In the genomic region with DNA sequence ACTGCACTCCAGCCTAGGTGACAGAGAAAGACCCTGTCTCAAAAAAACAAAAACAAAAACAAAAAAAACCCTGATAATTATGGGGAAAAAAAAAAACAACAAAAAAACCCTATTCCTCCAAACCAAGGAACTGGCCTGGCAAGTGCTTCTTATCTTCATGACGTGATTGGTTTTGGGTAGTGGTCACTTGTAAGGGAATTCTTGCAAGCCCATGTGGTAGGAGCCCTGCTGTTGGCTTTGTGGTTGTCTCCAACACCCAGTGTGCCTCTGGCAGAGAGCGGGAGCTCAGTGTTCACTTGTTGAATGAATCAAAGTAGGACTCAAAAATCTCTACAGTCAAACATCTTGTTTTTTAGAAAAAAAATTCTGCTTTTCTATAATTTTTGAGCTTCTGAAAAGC, we compare ENCODE assay signal across 16 cellular contexts. TPM values are rescaled to one million over a fixed set of nuclear protein-coding genes. Genes with fewer than 3 reads are reported as not detected.
A peak's percentile ranks its signal among the peaks of the same experiment; 100 is the strongest.
DNase-seq lines count a peak whose midpoint lies in the region; ATAC-seq and TF ChIP-seq lines count a peak whose summit lies in the region.
"Had no signal": no experiment of that assay in that cellular context is flagged by ENCODE, and none has a peak within 500 bp of the region (broad histone marks: within the 10 kb centered on the region; RNA-seq: fewer than 3 reads in every experiment).

No MANE protein-coding gene starts in this region.

- TF ChIP-seq CTCF in RWPE1 (conservative IDR thresholded peaks at IDR 0.05; ENCODE audit: low read depth), result no peak

- no peaks in the 10 kb centered on the region for H3K9me3 ChIP-seq in T-helper 17 cell (ENCODE audit: control insufficient read depth, low read length, poor library complexity, severe bottlenecking)
- H3K9me3 ChIP-seq: Caco-2, HAP-1, MG63 had no signal

- H3K9me3 Mint-ChIP-seq in effector memory CD8-positive, alpha-beta T cell, result no peaks in the 10 kb centered on the region

- DNase-seq in activated effector memory CD4-positive, alpha-beta T cell treated with anti-CD3 and anti-CD28 coated beads, Interleukin-2, amount 50 U/mL, for 16 hours, result peak; percentile 33
- DNase-seq in activated effector memory CD4-positive, alpha-beta T cell treated with Interleukin-2 at 50 U/mL for 16 hours, result no peak
- DNase-seq in T-helper 17 cell, result no peak
- no peak for DNase-seq in effector memory CD8-positive, alpha-beta T cell
- no peak for DNase-seq in RWPE1 (ENCODE audit: low spot score)
- DNase-seq in NCI-H2196 treated with DMSO at 0.1 percent for 48 hours (lab: John Stamatoyannopoulos, UW; ENCODE audit: unreplicated experiment), result no peak
- DNase-seq in AG20443 (ENCODE audit: low spot score), result no peak
- DNase-seq: Caco-2, MG63, NCI-H1092 treated with DMSO at 0.1 percent for 48 hours, NCI-H1694 treated with DMSO at 0.1 percent for 48 hours, NCI-H446 treated with DMSO at 0.1 percent for 48 hours, NCI-H748 treated with DMSO at 0.1 percent for 48 hours, SHP77 had no signal

- no peak overlapping the region for H3K27ac ChIP-seq in RWPE1

- H3K36me3 Mint-ChIP-seq in T-helper 17 cell (ENCODE audit: low read depth), result peaks cover 3% of the 10 kb centered on the region
- peaks cover 38% of the 10 kb centered on the region for H3K36me3 Mint-ChIP-seq in effector memory CD8-positive, alpha-beta T cell (ENCODE audit: insufficient read depth)

- CTCF ChIA-PET in RWPE1 (lab: Yijun Ruan, JAX), result no interaction called here

- H3K4me3 Mint-ChIP-seq in T-helper 17 cell, result peak overlapping the region; percentile 67
- H3K4me3 Mint-ChIP-seq in effector memory CD8-positive, alpha-beta T cell, result peak overlapping the region; percentile 56 to 68

- H3K4me1 Mint-ChIP-seq in T-helper 17 cell, result peaks cover 47% of the 10 kb centered on the region
- H3K4me1 Mint-ChIP-seq in effector memory CD8-positive, alpha-beta T cell (ENCODE audit: low read depth in 2 of 2), result peaks cover 34 to 66% of the 10 kb centered on the region in 2 donors

- POLR2A ChIA-PET in RWPE1 (lab: Yijun Ruan, JAX; ENCODE audit: low non-redundant PET), result interaction anchor here (0.8 kb wide), 1 partner anchor 79 kb away, joined by 3 read pairs; the partner anchor contains the start of gene SRSF7

- ATAC-seq in T-helper 17 cell, result no peak
- no peak for ATAC-seq in effector memory CD8-positive, alpha-beta T cell (replicated peaks)
- ATAC-seq: GM12878 had no signal

- H3K27ac Mint-ChIP-seq in T-helper 17 cell, result peak overlapping the region; percentile 94
- H3K27ac Mint-ChIP-seq in effector memory CD8-positive, alpha-beta T cell, result peak overlapping the region; percentile 70 to 95

- no peaks in the 10 kb centered on the region for H3K27me3 Mint-ChIP-seq in T-helper 17 cell
- H3K27me3 Mint-ChIP-seq in effector memory CD8-positive, alpha-beta T cell, result no peaks in the 10 kb centered on the region

RNA-seq across cellular contexts. Expression of gene GALM, which starts 6.0 kb away (rescaled TPM):
- total RNA-seq in T-helper 17 cell, result 10 to 100 TPM; 18.5 to 28.3 TPM
